ENCODE assay signal across 3 cellular contexts in genomic region chr5:113090336-113091106, GRCh38.
TF ChIP-seq lines count a peak whose summit lies in the region.

No MANE protein-coding gene starts in this region.

TF ChIP-seq in A549, 52 proteins besides CTCF, POLR2A, EP300 and RAD21:
- TF ChIP-seq ZNF302 (CRISPR knock-in tag; IDR thresholded peaks at IDR 0.05): no peak
- no peak for TF ChIP-seq SMC3 (IDR thresholded peaks at IDR 0.05)
- TF ChIP-seq HES2 (IDR thresholded peaks at IDR 0.05): no peak

TF ChIP-seq in IMR-90, 13 proteins besides CTCF, POLR2A, EP300 and RAD21:
- TF ChIP-seq MAZ (IDR thresholded peaks at IDR 0.05; ENCODE audit: borderline replicate concordance, low read depth, low read length): no peak
- TF ChIP-seq RFX5 (IDR thresholded peaks at IDR 0.05; ENCODE audit: low read depth, low read length): no peak

TF ChIP-seq in K562, 482 proteins besides CTCF, POLR2A, EP300 and RAD21 (continued from another document):
- no peak for TF ChIP-seq NELFE (IDR thresholded peaks at IDR 0.05; ENCODE audit: insufficient read depth, insufficient read length)
- TF ChIP-seq ZNF639 (CRISPR knock-in tag; conservative IDR thresholded peaks at IDR 0.05 in 1 of 2, IDR thresholded peaks at IDR 0.05 in 1 of 2): no peak
